ENCODE assay signal across 1 cellular context in the genomic region with DNA sequence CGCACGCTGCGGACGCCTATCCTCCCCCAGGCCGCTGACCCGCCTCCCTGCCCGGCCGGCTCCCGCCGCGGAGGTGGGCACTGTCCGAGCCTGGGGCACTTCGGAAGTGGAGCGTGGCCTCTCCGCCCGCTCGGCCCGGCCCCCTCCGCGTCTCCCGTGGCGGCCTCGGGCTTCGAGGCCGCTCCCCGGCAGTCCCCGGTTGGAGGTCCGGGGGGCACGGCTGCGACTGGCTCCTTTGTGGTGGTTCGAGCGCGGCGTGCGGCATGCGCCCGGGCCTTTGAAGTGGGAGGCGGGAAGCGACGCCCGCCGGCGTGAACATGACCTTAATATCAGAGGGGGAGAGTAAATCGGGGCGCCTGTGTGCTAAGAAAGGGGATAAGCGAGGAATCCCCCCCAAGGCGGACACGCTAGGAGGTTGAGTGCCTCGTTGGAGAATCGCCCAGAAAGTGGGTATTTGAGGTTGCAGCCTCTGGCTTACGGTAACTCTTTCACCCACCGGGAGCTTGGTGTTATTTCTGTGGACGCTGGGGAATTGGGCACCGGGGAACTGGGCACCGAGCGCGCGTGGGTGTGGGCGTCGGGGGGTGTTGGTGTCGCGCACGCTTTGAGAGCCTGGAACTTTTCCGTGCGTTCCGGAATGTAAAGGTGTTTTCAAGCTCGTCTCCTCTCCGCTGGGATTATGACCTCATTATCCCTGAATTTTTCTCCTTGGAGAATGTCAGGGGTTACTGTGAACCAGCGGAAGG.
A peak's percentile ranks its signal among the peaks of the same experiment; 100 is the strongest.
TF ChIP-seq lines count a peak whose summit lies in the region.

No MANE protein-coding gene starts in this region.

TF ChIP-seq in HepG2, 621 proteins besides CTCF, POLR2A, EP300 and RAD21 (continues in another document):
- no peak for TF ChIP-seq ADNP (CRISPR knock-in tag; IDR thresholded peaks at IDR 0.05)
- no peak for TF ChIP-seq ZNF207 (IDR thresholded peaks at IDR 0.05; ENCODE audit: borderline replicate concordance)
- TF ChIP-seq ZNF556 (CRISPR knock-in tag; IDR thresholded peaks at IDR 0.05; ENCODE audit: borderline replicate concordance): no peak
- TF ChIP-seq, protein P1, sequence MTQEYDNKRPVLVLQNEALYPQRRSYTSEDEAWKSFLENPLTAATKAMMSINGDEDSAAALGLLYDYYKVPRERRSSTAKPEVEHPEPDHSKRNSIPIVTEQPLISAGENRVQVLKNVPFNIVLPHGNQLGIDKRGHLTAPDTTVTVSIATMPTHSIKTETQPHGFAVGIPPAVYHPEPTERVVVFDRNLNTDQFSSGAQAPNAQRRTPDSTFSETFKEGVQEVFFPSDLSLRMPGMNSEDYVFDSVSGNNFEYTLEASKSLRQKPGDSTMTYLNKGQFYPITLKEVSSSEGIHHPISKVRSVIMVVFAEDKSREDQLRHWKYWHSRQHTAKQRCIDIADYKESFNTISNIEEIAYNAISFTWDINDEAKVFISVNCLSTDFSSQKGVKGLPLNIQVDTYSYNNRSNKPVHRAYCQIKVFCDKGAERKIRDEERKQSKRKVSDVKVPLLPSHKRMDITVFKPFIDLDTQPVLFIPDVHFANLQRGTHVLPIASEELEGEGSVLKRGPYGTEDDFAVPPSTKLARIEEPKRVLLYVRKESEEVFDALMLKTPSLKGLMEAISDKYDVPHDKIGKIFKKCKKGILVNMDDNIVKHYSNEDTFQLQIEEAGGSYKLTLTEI (CRISPR knock-in tag; conservative IDR thresholded peaks at IDR 0.05): no peak
- TF ChIP-seq PHF5A (CRISPR knock-in tag; IDR thresholded peaks at IDR 0.05; ENCODE audit: low read depth, unreplicated experiment): no peak
- no peak for TF ChIP-seq SCMH1 (CRISPR knock-in tag; IDR thresholded peaks at IDR 0.05; ENCODE audit: borderline replicate concordance)
- TF ChIP-seq, protein P2, sequence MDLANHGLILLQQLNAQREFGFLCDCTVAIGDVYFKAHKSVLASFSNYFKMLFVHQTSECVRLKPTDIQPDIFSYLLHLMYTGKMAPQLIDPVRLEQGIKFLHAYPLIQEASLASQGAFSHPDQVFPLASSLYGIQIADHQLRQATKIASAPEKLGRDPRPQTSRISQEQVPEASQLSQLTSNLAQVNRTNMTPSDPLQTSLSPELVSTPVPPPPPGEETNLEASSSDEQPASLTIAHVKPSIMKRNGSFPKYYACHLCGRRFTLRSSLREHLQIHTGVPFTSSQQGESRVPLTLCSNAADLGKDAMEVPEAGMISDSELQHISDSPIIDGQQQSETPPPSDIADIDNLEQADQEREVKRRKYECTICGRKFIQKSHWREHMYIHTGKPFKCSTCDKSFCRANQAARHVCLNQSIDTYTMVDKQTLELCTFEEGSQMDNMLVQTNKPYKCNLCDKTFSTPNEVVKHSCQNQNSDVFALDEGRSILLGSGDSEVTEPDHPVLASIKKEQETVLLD (CRISPR knock-in tag; IDR thresholded peaks at IDR 0.05; ENCODE audit: low read depth): 0 out of 2 replicates have a peak, but pooled peaks have one; percentile 53
- no peak for TF ChIP-seq ZFAT (CRISPR knock-in tag; conservative IDR thresholded peaks at IDR 0.05)
- TF ChIP-seq, protein P3, sequence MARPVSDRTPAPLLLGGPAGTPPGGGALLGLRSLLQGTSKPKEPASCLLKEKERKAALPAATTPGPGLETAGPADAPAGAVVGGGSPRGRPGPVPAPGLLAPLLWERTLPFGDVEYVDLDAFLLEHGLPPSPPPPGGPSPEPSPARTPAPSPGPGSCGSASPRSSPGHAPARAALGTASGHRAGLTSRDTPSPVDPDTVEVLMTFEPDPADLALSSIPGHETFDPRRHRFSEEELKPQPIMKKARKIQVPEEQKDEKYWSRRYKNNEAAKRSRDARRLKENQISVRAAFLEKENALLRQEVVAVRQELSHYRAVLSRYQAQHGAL (CRISPR knock-in tag; IDR thresholded peaks at IDR 0.05; ENCODE audit: not compliant biosample characterization): no peak
- no peak for TF ChIP-seq ZNF205 (CRISPR knock-in tag; IDR thresholded peaks at IDR 0.05)
- TF ChIP-seq, protein P4, sequence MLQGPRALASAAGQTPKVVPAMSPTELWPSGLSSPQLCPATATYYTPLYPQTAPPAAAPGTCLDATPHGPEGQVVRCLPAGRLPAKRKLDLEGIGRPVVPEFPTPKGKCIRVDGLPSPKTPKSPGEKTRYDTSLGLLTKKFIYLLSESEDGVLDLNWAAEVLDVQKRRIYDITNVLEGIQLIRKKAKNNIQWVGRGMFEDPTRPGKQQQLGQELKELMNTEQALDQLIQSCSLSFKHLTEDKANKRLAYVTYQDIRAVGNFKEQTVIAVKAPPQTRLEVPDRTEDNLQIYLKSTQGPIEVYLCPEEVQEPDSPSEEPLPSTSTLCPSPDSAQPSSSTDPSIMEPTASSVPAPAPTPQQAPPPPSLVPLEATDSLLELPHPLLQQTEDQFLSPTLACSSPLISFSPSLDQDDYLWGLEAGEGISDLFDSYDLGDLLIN (CRISPR knock-in tag; IDR thresholded peaks at IDR 0.05; ENCODE audit: borderline replicate concordance): no peak
- TF ChIP-seq ZFYVE20 (CRISPR knock-in tag; IDR thresholded peaks at IDR 0.05; ENCODE audit: borderline replicate concordance, low read depth): no peak
- TF ChIP-seq, protein P5, sequence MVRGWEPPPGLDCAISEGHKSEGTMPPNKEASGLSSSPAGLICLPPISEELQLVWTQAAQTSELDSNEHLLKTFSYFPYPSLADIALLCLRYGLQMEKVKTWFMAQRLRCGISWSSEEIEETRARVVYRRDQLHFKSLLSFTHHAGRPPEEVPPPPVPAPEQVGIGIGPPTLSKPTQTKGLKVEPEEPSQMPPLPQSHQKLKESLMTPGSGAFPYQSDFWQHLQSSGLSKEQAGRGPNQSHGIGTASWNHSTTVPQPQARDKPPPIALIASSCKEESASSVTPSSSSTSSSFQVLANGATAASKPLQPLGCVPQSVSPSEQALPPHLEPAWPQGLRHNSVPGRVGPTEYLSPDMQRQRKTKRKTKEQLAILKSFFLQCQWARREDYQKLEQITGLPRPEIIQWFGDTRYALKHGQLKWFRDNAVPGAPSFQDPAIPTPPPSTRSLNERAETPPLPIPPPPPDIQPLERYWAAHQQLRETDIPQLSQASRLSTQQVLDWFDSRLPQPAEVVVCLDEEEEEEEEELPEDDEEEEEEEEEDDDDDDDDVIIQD (CRISPR knock-in tag; IDR thresholded peaks at IDR 0.05; ENCODE audit: low read depth): no peak
- no peak for TF ChIP-seq NR2F1 (CRISPR knock-in tag; IDR thresholded peaks at IDR 0.05)
- TF ChIP-seq, protein P6, sequence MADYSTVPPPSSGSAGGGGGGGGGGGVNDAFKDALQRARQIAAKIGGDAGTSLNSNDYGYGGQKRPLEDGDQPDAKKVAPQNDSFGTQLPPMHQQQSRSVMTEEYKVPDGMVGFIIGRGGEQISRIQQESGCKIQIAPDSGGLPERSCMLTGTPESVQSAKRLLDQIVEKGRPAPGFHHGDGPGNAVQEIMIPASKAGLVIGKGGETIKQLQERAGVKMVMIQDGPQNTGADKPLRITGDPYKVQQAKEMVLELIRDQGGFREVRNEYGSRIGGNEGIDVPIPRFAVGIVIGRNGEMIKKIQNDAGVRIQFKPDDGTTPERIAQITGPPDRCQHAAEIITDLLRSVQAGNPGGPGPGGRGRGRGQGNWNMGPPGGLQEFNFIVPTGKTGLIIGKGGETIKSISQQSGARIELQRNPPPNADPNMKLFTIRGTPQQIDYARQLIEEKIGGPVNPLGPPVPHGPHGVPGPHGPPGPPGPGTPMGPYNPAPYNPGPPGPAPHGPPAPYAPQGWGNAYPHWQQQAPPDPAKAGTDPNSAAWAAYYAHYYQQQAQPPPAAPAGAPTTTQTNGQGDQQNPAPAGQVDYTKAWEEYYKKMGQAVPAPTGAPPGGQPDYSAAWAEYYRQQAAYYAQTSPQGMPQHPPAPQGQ (CRISPR knock-in tag; IDR thresholded peaks at IDR 0.05; ENCODE audit: borderline replicate concordance): no peak
- TF ChIP-seq ZNF891 (CRISPR knock-in tag; IDR thresholded peaks at IDR 0.05): no peak
- no peak for TF ChIP-seq CBX2 (IDR thresholded peaks at IDR 0.05; ENCODE audit: low read depth, low read length)
- no peak for TF ChIP-seq CBX2 (CRISPR knock-in tag; IDR thresholded peaks at IDR 0.05; ENCODE audit: low read depth)
- TF ChIP-seq ZNF615 (CRISPR knock-in tag; IDR thresholded peaks at IDR 0.05; ENCODE audit: borderline replicate concordance): no peak
- TF ChIP-seq, protein P7, sequence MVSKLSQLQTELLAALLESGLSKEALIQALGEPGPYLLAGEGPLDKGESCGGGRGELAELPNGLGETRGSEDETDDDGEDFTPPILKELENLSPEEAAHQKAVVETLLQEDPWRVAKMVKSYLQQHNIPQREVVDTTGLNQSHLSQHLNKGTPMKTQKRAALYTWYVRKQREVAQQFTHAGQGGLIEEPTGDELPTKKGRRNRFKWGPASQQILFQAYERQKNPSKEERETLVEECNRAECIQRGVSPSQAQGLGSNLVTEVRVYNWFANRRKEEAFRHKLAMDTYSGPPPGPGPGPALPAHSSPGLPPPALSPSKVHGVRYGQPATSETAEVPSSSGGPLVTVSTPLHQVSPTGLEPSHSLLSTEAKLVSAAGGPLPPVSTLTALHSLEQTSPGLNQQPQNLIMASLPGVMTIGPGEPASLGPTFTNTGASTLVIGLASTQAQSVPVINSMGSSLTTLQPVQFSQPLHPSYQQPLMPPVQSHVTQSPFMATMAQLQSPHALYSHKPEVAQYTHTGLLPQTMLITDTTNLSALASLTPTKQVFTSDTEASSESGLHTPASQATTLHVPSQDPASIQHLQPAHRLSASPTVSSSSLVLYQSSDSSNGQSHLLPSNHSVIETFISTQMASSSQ (IDR thresholded peaks at IDR 0.05; ENCODE audit: low read depth): no peak
- TF ChIP-seq, protein P7 (CRISPR knock-in tag; IDR thresholded peaks at IDR 0.05; ENCODE audit: borderline replicate concordance): no peak
- TF ChIP-seq HOXA9 (CRISPR knock-in tag; IDR thresholded peaks at IDR 0.05; ENCODE audit: borderline replicate concordance): no peak
- TF ChIP-seq TCF7L2 (IDR thresholded peaks at IDR 0.05; ENCODE audit: low read depth, low read length): no peak
- no peak for TF ChIP-seq IKZF1 (IDR thresholded peaks at IDR 0.05)
- 0 out of 2 replicates have a peak, but pooled peaks have one; percentile 48 for TF ChIP-seq ZNF350 (CRISPR knock-in tag; IDR thresholded peaks at IDR 0.05; ENCODE audit: borderline replicate concordance, low read depth)
- 0 out of 2 replicates have a peak, but pooled peaks have one; percentile 78 for TF ChIP-seq ZNF703 (CRISPR knock-in tag; IDR thresholded peaks at IDR 0.05; ENCODE audit: borderline replicate concordance)
- no peak for TF ChIP-seq SP5 (CRISPR knock-in tag; IDR thresholded peaks at IDR 0.05; ENCODE audit: borderline replicate concordance, low read depth)
- no peak for TF ChIP-seq MYC (CRISPR knock-in tag; IDR thresholded peaks at IDR 0.05; ENCODE audit: borderline replicate concordance)
- no peak for TF ChIP-seq TOPORS (CRISPR knock-in tag; IDR thresholded peaks at IDR 0.05)
- TF ChIP-seq ZNF33A (CRISPR knock-in tag; IDR thresholded peaks at IDR 0.05; ENCODE audit: borderline replicate concordance): no peak
- TF ChIP-seq, protein P8, sequence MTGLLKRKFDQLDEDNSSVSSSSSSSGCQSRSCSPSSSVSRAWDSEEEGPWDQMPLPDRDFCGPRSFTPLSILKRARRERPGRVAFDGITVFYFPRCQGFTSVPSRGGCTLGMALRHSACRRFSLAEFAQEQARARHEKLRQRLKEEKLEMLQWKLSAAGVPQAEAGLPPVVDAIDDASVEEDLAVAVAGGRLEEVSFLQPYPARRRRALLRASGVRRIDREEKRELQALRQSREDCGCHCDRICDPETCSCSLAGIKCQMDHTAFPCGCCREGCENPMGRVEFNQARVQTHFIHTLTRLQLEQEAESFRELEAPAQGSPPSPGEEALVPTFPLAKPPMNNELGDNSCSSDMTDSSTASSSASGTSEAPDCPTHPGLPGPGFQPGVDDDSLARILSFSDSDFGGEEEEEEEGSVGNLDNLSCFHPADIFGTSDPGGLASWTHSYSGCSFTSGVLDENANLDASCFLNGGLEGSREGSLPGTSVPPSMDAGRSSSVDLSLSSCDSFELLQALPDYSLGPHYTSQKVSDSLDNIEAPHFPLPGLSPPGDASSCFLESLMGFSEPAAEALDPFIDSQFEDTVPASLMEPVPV (CRISPR knock-in tag; IDR thresholded peaks at IDR 0.05): no peak; the same call in 1 of the 2 replicates
- TF ChIP-seq ZC3H13 (CRISPR knock-in tag; IDR thresholded peaks at IDR 0.05): 0 out of 2 replicates have a peak, but pooled peaks have one; percentile 72
- no peak for TF ChIP-seq ZNF792 (CRISPR knock-in tag; IDR thresholded peaks at IDR 0.05)
- TF ChIP-seq, protein P9, sequence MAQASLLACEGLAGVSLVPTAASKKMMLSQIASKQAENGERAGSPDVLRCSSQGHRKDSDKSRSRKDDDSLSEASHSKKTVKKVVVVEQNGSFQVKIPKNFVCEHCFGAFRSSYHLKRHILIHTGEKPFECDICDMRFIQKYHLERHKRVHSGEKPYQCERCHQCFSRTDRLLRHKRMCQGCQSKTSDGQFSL (CRISPR knock-in tag; IDR thresholded peaks at IDR 0.05): 0 out of 2 replicates have a peak, but pooled peaks have one; percentile 26
- TF ChIP-seq NFIB (CRISPR knock-in tag; IDR thresholded peaks at IDR 0.05; ENCODE audit: borderline replicate concordance): no peak
- TF ChIP-seq, protein P10, sequence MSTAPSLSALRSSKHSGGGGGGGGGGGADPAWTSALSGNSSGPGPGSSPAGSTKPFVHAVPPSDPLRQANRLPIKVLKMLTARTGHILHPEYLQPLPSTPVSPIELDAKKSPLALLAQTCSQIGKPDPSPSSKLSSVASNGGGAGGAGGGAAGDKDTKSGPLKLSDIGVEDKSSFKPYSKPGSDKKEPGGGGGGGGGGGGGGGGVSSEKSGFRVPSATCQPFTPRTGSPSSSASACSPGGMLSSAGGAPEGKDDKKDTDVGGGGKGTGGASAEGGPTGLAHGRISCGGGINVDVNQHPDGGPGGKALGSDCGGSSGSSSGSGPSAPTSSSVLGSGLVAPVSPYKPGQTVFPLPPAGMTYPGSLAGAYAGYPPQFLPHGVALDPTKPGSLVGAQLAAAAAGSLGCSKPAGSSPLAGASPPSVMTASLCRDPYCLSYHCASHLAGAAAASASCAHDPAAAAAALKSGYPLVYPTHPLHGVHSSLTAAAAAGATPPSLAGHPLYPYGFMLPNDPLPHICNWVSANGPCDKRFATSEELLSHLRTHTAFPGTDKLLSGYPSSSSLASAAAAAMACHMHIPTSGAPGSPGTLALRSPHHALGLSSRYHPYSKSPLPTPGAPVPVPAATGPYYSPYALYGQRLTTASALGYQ (CRISPR knock-in tag; IDR thresholded peaks at IDR 0.05): no peak
- no peak for TF ChIP-seq CEBPB (IDR thresholded peaks at IDR 0.05; ENCODE audit: borderline replicate concordance, low read depth, low read length)
- no peak for TF ChIP-seq BRD4 (CRISPR knock-in tag; IDR thresholded peaks at IDR 0.05)
- TF ChIP-seq ZNF501 (CRISPR knock-in tag; IDR thresholded peaks at IDR 0.05): 0 out of 2 replicates have a peak, but pooled peaks have one; percentile 11
